In the genomic region with DNA sequence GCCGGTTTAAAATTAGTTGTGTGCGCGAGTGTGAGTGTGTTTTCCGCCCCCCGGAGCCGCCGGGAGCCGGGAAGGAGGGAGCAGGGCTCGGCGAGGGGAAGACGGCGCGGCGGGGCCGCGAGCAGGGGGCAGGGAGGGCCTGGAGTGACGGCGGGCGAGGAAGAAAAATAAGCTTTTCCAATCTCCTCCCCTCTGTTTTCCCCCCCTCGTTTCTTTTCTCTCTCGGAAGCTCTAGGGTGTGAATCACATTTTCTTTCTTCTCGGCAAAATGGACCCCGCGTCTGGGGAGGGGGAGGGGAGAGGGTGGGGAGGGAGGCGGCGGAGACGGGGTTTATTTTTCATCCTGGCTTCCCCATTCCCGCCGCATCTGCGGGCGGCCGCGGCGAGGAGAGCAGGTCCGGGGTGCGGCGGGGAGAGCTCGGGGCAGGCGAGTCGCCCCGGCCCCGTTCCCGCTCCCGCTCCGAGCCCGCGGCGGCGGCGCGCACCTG, we compare ENCODE assay signal across 8 cellular contexts. TPM values are rescaled to one million over a fixed set of nuclear protein-coding genes. Genes with fewer than 3 reads are reported as not detected.
DNase-seq lines count a peak whose midpoint lies in the region; ATAC-seq and TF ChIP-seq lines count a peak whose summit lies in the region.

No MANE protein-coding gene starts in this region.

- H3K9ac ChIP-seq in ES-I3 (ENCODE audit: low read depth, low read length) = peak overlapping the region; percentile 99

- ATAC-seq in HG03025 (IDR thresholded peaks at IDR 0.05; ENCODE audit: low FRiP score, unreplicated experiment) (peak; percentile 22), left colon (peak; percentile 62)

- peak overlapping the region; percentile 91 for H3K4me3 ChIP-seq in choroid plexus epithelial cell (ENCODE audit: low read depth, low read length)

- H3K4me1 ChIP-seq in ES-I3 (ENCODE audit: insufficient read depth, low read length) = no peaks in the 10 kb centered on the region

- intact Hi-C loops in left colon (cut with DNase I, micrococcal nuclease) = no loop called here

- no peaks in the 10 kb centered on the region for H3K36me3 ChIP-seq in ES-I3 (ENCODE audit: insufficient read depth, low read length)

- TF ChIP-seq CTCF in choroid plexus epithelial cell (conservative IDR thresholded peaks at IDR 0.05; ENCODE audit: low read depth, low read length) = no peak

- DNase-seq in NCI-H345 treated with DMSO at 0.1 percent for 48 hours (lab: John Stamatoyannopoulos, UW; ENCODE audit: unreplicated experiment) (peak; percentile 41), choroid plexus epithelial cell (ENCODE audit: low read depth) (peak; percentile 93), left colon (peak; percentile 73 to 80), ecto neural progenitor cell (ENCODE audit: low spot score) (no peak)
- peak; percentile 76 for DNase-seq in activated CD4-positive, alpha-beta T cell treated with anti-CD3 and anti-CD28 coated beads for 48 hours
- peak; percentile 45 to 60 for DNase-seq in stimulated activated CD4-positive, alpha-beta T cell treated with anti-CD3 and anti-CD28 coated beads, Interleukin-15, amount 100 ng/mL, for 48 hours (ENCODE audit: low read depth in 2 of 2)

- no peaks in the 10 kb centered on the region for H3K9me3 ChIP-seq in ES-I3 (ENCODE audit: control insufficient read depth, insufficient read depth, low read length)

RNA-seq across cellular contexts. Expression of gene BICRAL, which starts 0.9 kb away (rescaled TPM):
- total RNA-seq in left colon = 10 to 100 TPM; 20.2 to 20.5 TPM

RNA-seq across cellular contexts. Expression of gene TBCC, which starts 36.8 kb away (rescaled TPM):
- 10 to 100 TPM; 21.3 to 26.4 TPM for total RNA-seq in left colon
